Comparison of ENCODE assay signal across 8 cellular contexts in the genomic region with DNA sequence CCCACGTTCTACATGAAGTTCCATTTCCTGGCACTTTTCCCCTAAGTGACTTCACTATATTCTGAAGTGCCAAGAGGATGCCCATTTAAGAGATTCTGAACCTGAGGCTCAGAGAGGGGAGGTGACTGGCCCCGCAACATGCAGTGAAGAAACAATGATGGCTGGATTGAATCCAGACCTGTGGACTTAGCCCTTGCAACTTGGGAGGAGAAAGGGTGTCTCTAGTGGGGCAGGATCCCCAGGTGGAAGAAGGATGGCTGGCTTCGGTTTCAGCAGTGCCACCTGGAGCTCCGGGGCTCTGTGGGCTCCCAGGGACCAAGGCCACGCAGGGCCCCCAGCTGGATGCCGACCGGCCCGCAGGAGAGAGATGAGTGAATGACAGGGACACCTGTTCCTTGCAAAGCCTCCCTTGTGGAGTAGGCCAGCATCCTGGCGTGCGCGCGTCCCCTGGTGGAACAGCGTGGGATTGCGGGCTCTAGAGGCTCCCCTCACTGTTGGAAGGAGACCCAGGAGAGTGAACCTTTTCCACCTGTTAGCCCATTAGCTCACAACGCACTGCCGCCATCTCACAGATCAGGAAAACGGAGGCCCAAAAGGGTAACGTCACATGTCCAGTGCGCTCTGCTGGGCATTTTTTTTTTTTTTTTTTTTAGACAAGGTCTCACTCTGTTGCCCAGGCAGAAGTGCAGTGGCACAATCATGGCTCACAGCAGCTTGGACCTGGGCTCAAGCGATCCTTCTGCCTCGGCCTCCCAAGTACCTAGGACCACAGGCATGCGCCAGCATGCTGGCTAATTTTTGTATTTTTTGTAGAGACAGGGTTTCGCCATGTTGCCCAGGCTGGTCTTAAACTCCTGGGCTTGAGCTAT.
A peak's percentile ranks its signal among the peaks of the same experiment; 100 is the strongest.
DNase-seq lines count a peak whose midpoint lies in the region; ATAC-seq and TF ChIP-seq lines count a peak whose summit lies in the region.

No MANE protein-coding gene starts in this region.

- H3K27me3 Mint-ChIP-seq in activated naive CD4-positive, alpha-beta T cell treated with anti-CD3 and anti-CD28 coated beads for 36 hours (ENCODE audit: low read depth): no peaks in the 10 kb centered on the region

- H3K36me3 ChIP-seq in heart right ventricle: peaks cover 0 to 10% (median 0%) of the 10 kb centered on the region in 9 donors
- H3K36me3 ChIP-seq in sigmoid colon: no peaks in the 10 kb centered on the region

- H3K27ac Mint-ChIP-seq in activated naive CD4-positive, alpha-beta T cell treated with anti-CD3 and anti-CD28 coated beads for 36 hours: no peak overlapping the region

- no peaks in the 10 kb centered on the region for H3K9me3 Mint-ChIP-seq in activated naive CD4-positive, alpha-beta T cell treated with anti-CD3 and anti-CD28 coated beads for 36 hours

- intact Hi-C loops in activated naive CD4-positive, alpha-beta T cell treated with anti-CD3 and anti-CD28 coated beads for 36 hours (cut with micrococcal nuclease): loop anchor here (1.0 to 5.0 kb wide), 4 partner anchors 9 to 288 kb away; partner anchors contain the start of gene KIAA1671
- intact Hi-C loops in heart right ventricle (cut with DNase I) (loop anchor here in 4 of 10 donors (2.0 to 10.0 kb wide), 4 partner anchors 118 to 292 kb away; partner anchors contain the start of gene PIWIL3 (in 3 of the 4)), sigmoid colon (cut with DNase I) (no loop called here)

- H3K4me3 Mint-ChIP-seq in activated naive CD4-positive, alpha-beta T cell treated with anti-CD3 and anti-CD28 coated beads for 36 hours: no peak overlapping the region

- in situ Hi-C loops in KBM-7 (cut with MboI; ENCODE audit: low pct_unique_long_range_greater_than_20kb, low sequenced_read_pairs): no loop called here

- H3K9me3 ChIP-seq in heart right ventricle: no peaks in the 10 kb centered on the region
- H3K9me3 ChIP-seq in sigmoid colon: no peaks in the 10 kb centered on the region

- 33 to 34% methylated on average over 23 of the region's 23 CpGs for WGBS in heart right ventricle, 2 donors
- WGBS in sigmoid colon, 2 donors: 26 to 36% methylated on average over 23 of the region's 23 CpGs

- no peaks in the 10 kb centered on the region for H3K27me3 ChIP-seq in heart right ventricle
- no peaks in the 10 kb centered on the region for H3K27me3 ChIP-seq in sigmoid colon

- H3K4me1 Mint-ChIP-seq in activated naive CD4-positive, alpha-beta T cell treated with anti-CD3 and anti-CD28 coated beads for 36 hours (ENCODE audit: low read depth): peaks cover 49% of the 10 kb centered on the region

- peaks cover 0 to 27% (median 8%) of the 10 kb centered on the region in 9 donors for H3K4me1 ChIP-seq in heart right ventricle
- no peaks in the 10 kb centered on the region for H3K4me1 ChIP-seq in sigmoid colon

- H3K27ac ChIP-seq in heart right ventricle (no peak overlapping the region), sigmoid colon (no peak overlapping the region)

- CTCF ChIA-PET in activated naive CD4-positive, alpha-beta T cell treated with anti-CD3 and anti-CD28 coated beads for 36 hours (lab: Charles Lee): interaction anchor here (0.5 to 2.5 kb wide), 17 partner anchors 9 to 288 kb away, joined by 3 to 20 read pairs (median 4); no protein-coding TSS in a partner anchor

- no peaks in the 10 kb centered on the region for H3K36me3 Mint-ChIP-seq in activated naive CD4-positive, alpha-beta T cell treated with anti-CD3 and anti-CD28 coated beads for 36 hours (ENCODE audit: low read depth)

- no peak overlapping the region for H3K4me3 ChIP-seq in heart right ventricle
- no peak overlapping the region for H3K4me3 ChIP-seq in sigmoid colon

- TF ChIP-seq CTCF in heart right ventricle (IDR thresholded peaks at IDR 0.05) (peak; percentile 76 to 92 (median 86)), sigmoid colon (IDR thresholded peaks at IDR 0.05) (peak; percentile 43 to 75 (median 56))

- DNase-seq in Daoy (ENCODE audit: low read depth) (peak; percentile 63), KBM-7 (peak; percentile 69), SK-N-DZ (ENCODE audit: low spot score) (peak; percentile 31), heart right ventricle (peak; percentile 46 to 75), sigmoid colon (peak; percentile 69)
- DNase-seq in activated naive CD4-positive, alpha-beta T cell treated with anti-CD3 and anti-CD28 coated beads for 36 hours: peak; percentile 91

- ATAC-seq in heart right ventricle: peak; percentile 70 to 81 (median 74)
- no peak for ATAC-seq in HG02759 (IDR thresholded peaks at IDR 0.05; ENCODE audit: unreplicated experiment)
- ATAC-seq in GM18907 (IDR thresholded peaks at IDR 0.05; ENCODE audit: unreplicated experiment): no peak

- no peak for TF ChIP-seq EP300 in sigmoid colon (IDR thresholded peaks at IDR 0.05)

- TF ChIP-seq POLR2A in sigmoid colon (IDR thresholded peaks at IDR 0.05): no peak

Comparison
In these comparisons a context has a peak if more than half of its experiments do, and no peak if none do; other contexts are left out.
1. DNase-seq: peak in every context shown above with its lines; median percentile 91 in activated naive CD4-positive, alpha-beta T cell treated with anti-CD3 and anti-CD28 coated beads for 36 hours; 69 in KBM-7; 69 in sigmoid colon; 63 in Daoy; 60 in heart right ventricle; 31 in SK-N-DZ.
2. ATAC-seq: peak in heart right ventricle (8 of 8); none in HG02759 (single experiment) and GM18907 (single experiment).